In the genomic region with DNA sequence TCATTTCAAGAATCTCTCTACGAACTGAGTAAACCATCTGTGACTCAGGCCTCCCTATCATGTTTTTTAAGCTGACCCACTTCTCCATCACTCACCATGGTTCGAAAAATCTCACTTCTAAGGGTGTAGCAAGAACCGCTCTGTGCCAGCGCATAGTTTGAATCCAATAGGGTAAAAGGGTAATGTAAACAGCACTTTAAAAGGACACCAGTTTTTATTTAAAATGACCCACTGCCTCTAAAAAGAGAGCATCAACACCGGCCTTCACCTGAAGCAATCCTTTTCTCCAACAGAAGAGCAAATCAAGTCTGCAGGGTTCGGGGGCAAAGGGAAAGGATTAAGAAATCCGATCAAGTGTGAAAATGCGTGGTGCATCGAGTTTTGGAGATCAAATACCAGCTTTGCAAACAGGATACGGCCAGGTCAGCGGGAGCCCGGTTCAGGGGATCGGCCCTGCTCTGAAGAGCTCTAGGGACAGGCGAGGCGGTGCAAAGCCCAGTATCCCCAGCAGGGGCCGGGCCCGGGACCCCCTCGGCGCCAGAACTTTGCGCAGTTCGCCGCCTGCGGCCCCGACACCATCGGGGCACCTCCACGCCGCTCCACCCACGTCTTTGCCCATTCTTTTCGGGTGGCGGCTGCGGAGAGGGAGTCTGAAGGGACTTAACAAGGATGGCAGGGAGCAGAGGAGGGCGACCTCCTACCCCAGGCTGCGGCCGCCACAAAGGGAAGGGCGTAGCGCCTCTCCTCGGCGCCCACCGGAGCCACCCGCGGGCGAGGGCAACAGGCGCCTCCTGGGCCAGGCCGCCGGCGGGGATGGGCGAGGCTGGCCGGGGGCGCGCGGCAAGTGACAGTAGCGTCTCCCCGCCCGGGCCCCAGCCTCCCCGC, we compare ENCODE assay signal across 7 cellular contexts. TPM values are rescaled to one million over a fixed set of nuclear protein-coding genes. Genes with fewer than 3 reads are reported as not detected.
DNase-seq lines count a peak whose midpoint lies in the region; ATAC-seq and TF ChIP-seq lines count a peak whose summit lies in the region.

No MANE protein-coding gene starts in this region.

- TF ChIP-seq CTCF in GM13977 (IDR thresholded peaks at IDR 0.05; ENCODE audit: extremely low read depth, insufficient read depth, missing control alignments) (peak; percentile 16), LNCAP (IDR thresholded peaks at IDR 0.05) (peak; percentile 19), right lobe of liver (IDR thresholded peaks at IDR 0.05) (peak; percentile 32 to 48 (median 37))

- H3K9me3 ChIP-seq in HAP-1 = no peaks in the 10 kb centered on the region
- H3K9me3 ChIP-seq in duodenal mucosa (ENCODE audit: control insufficient read depth in 1 of 2, low read length in 2 of 2) = no peaks in the 10 kb centered on the region
- H3K9me3 ChIP-seq in right lobe of liver = no peaks in the 10 kb centered on the region

- in situ Hi-C loops in GM13977 (cut with MboI; ENCODE audit: low pct_unique_long_range_greater_than_20kb, low sequenced_read_pairs, unreplicated experiment) (no loop called here), HAP-1 (cut with MboI; ENCODE audit: low sequenced_read_pairs) (no loop called here)

- peak overlapping the region; percentile 65 to 77 for H3K9ac ChIP-seq in duodenal mucosa (ENCODE audit: low read depth in 1 of 2, low read length in 2 of 2)

- H3K27me3 ChIP-seq in HAP-1 (ENCODE audit: low read depth) = no peaks in the 10 kb centered on the region
- no peaks in the 10 kb centered on the region for H3K27me3 ChIP-seq in duodenal mucosa (ENCODE audit: control insufficient read depth in 1 of 2, insufficient read depth in 2 of 2, low read length in 2 of 2)
- H3K27me3 ChIP-seq in right lobe of liver = no peaks in the 10 kb centered on the region

- intact Hi-C loops in right lobe of liver (cut with DNase I) = no loop called here

- H3K4me3 ChIP-seq in HAP-1 (peak overlapping the region; percentile 65), duodenal mucosa (ENCODE audit: low read depth in 1 of 2, low read length in 2 of 2) (peak overlapping the region; percentile 73 to 94), right lobe of liver (peak overlapping the region; percentile 73 to 96 (median 89))

- 3% methylated on average over 14 of the region's 55 CpGs for WGBS in right lobe of liver (ENCODE audit: insufficient coverage, low coverage, low lambda C conversion rate, missing lambda C conversion rate)

- no peak overlapping the region for H3K27ac ChIP-seq in duodenal mucosa (ENCODE audit: low read depth, low read length)
- peak overlapping the region; percentile 77 to 81 (median 79) for H3K27ac ChIP-seq in right lobe of liver

- peak; percentile 34 to 46 (median 44) for ATAC-seq in right lobe of liver

- DNase-seq in GM13977 (ENCODE audit: low spot score) = peak; percentile 55
- DNase-seq in HAP-1 (ENCODE audit: low spot score in 2 of 2) = peak; percentile 52 to 75
- peak; percentile 19 to 32 for DNase-seq in activated CD4-positive, alpha-beta T cell treated with anti-CD3 and anti-CD28 coated beads for 4 hours
- peak; percentile 67 to 78 (median 69) for DNase-seq in right lobe of liver
- DNase-seq in stimulated activated CD4-positive, alpha-beta T cell treated with anti-CD3 and anti-CD28 coated beads, Interleukin-4, amount 100 ng/mL, for 4 hours = peak; percentile 15 to 35

- TF ChIP-seq POLR2A in right lobe of liver (IDR thresholded peaks at IDR 0.05) = peak; percentile 44

- H3K36me3 ChIP-seq in HAP-1 (replicated peaks) (no peaks in the 10 kb centered on the region; the same call in 1 of the 2 replicates), duodenal mucosa (ENCODE audit: control insufficient read depth in 1 of 2, insufficient read depth in 2 of 2, low read length in 2 of 2) (no peaks in the 10 kb centered on the region), right lobe of liver (no peaks in the 10 kb centered on the region)

- H3K4me1 ChIP-seq in HAP-1 = peaks cover 36% of the 10 kb centered on the region
- peaks cover 12 to 37% of the 10 kb centered on the region in 2 donors for H3K4me1 ChIP-seq in duodenal mucosa (ENCODE audit: control insufficient read depth in 1 of 2, insufficient read depth in 2 of 2, low read length in 2 of 2)
- H3K4me1 ChIP-seq in right lobe of liver = peaks cover 0 to 34% (median 10%) of the 10 kb centered on the region in 4 donors

RNA-seq across cellular contexts. Expression of a gene that starts 0.8 kb away (rescaled TPM):
- 10 to 100 TPM; 18.1 to 34.5 (median 30.8) TPM for total RNA-seq in right lobe of liver
